Comparison of ENCODE assay signal across 8 cellular contexts in the genomic region with DNA sequence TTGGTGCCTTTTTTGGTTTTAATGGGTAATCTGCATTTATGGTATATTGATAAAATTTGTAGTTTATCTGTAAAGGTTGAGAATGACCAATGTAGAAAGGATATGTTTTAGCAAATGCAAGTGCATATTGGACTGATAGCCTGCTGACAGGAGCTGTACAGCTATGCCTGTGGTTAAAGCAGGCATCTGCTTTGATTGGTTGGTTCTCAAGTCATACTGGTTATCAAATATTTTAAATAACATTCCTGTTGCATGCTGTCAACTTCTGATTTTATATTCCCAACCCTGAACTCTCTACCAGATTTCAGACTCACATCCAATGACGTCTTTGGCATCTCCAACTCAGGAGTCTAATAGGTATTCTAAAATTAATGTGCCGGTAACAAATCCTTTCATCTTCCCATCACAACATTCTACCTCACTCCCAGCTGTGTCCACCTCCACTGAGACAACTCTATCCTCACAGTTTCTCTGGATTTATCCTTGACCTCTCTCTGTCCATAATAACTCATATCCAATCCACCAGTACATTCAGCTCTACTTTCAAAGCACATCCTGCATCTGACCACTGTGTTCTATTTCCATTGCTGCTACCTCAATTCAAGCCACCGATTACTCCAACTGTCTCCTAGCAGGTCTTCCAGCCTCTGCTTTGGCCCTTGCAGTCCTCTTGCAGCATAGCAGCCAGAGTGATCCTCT.
DNase-seq lines count a peak whose midpoint lies in the region; ATAC-seq, FAIRE-seq and TF ChIP-seq lines count a peak whose summit lies in the region.
"Had no signal": no experiment of that assay in that cellular context is flagged by ENCODE, and none has a peak within 500 bp of the region (broad histone marks: within the 10 kb centered on the region; RNA-seq: fewer than 3 reads in every experiment).

No MANE protein-coding gene starts in this region.

- H3K4me2 ChIP-seq in KMS-11 = peak overlapping the region; percentile 96

- H3K9me3 ChIP-seq in skeletal muscle tissue (ENCODE audit: control insufficient read depth in 3 of 3, low read length in 3 of 3) = no peaks in the 10 kb centered on the region
- H3K9me3 ChIP-seq: SJCRH30 had no signal

- POLR2A ChIA-PET in WTC11 (lab: Charles Lee) = no interaction called here

- peaks cover 37% of the 10 kb centered on the region for H3K4me1 Mint-ChIP-seq in WTC11

- no peak overlapping the region; the same call in 1 of the 2 replicates for H2AFZ ChIP-seq in KMS-11 (ENCODE audit: low read depth)

- H3K27me3 ChIP-seq in KMS-11 (ENCODE audit: insufficient read depth, low read depth) (no peaks in the 10 kb centered on the region; the same call in 1 of the 2 replicates), skeletal muscle tissue (ENCODE audit: control insufficient read depth in 3 of 3, insufficient read depth in 3 of 3, low read length in 3 of 3) (no peaks in the 10 kb centered on the region)
- H3K27me3 ChIP-seq: SJCRH30 had no signal

- ATAC-seq in HG02571 (IDR thresholded peaks at IDR 0.05; ENCODE audit: unreplicated experiment) (no peak), WTC11 (no peak)

- no peaks in the 10 kb centered on the region for H3K36me3 Mint-ChIP-seq in WTC11

- DNase-seq in GM18507 (ENCODE audit: extremely low spot score, insufficient read length, low read depth) (no peak), choroid plexus epithelial cell (ENCODE audit: low read depth) (peak; percentile 85), WTC11 (ENCODE audit: low spot score) (no peak)
- DNase-seq in NK-92 treated with Interleukin-12 subunit alpha and Interleukin-12 subunit beta, amount 100 ng/mL, for 24 hours (lab: John Stamatoyannopoulos, UW) = no peak

- H3K27ac Mint-ChIP-seq in WTC11 = no peak overlapping the region

- CTCF ChIA-PET in WTC11 (lab: Charles Lee) = interaction anchor here (1.0 to 1.9 kb wide), 2 partner anchors 11 to 88 kb away, joined by 3 to 5 read pairs; no protein-coding TSS in a partner anchor

- 0 out of 2 replicates have a peak, but pooled peaks cover 4% of the 10 kb centered on the region for H4K20me1 ChIP-seq in KMS-11 (ENCODE audit: insufficient read depth)

- no peak overlapping the region for H3K4me3 ChIP-seq in KMS-11 (IDR thresholded peaks at IDR 0.05; ENCODE audit: insufficient read depth, low read depth, low read length)
- H3K4me3 ChIP-seq in choroid plexus epithelial cell (ENCODE audit: low read depth, low read length) = no peak overlapping the region
- no peak overlapping the region for H3K4me3 ChIP-seq in skeletal muscle tissue (ENCODE audit: low read length in 3 of 3)
- H3K4me3 ChIP-seq: SJCRH30 had no signal

- no peak overlapping the region for H3K9ac ChIP-seq in KMS-11
- no peak overlapping the region for H3K9ac ChIP-seq in skeletal muscle tissue (ENCODE audit: low read depth in 1 of 3, low read length in 3 of 3)

- H3K79me2 ChIP-seq in KMS-11 (ENCODE audit: insufficient read depth, low read depth) = no peaks in the 10 kb centered on the region

- no peak overlapping the region for H3K4me3 Mint-ChIP-seq in WTC11

- H3K36me3 ChIP-seq in KMS-11 (ENCODE audit: insufficient read depth) = no peaks in the 10 kb centered on the region
- no peaks in the 10 kb centered on the region for H3K36me3 ChIP-seq in skeletal muscle tissue (ENCODE audit: control insufficient read depth in 3 of 3, insufficient read depth in 3 of 3, low read length in 3 of 3)
- H3K36me3 ChIP-seq: SJCRH30 had no signal

- H3K27me3 Mint-ChIP-seq in WTC11 (ENCODE audit: low read depth) = no peaks in the 10 kb centered on the region

- no peak for TF ChIP-seq CTCF in KMS-11 (conservative IDR thresholded peaks at IDR 0.05; ENCODE audit: low read depth, low read length)
- no peak for TF ChIP-seq CTCF in choroid plexus epithelial cell (conservative IDR thresholded peaks at IDR 0.05; ENCODE audit: low read depth, low read length)
- no peak for TF ChIP-seq CTCF in WTC11 (IDR thresholded peaks at IDR 0.05)

- peak; percentile 29 for FAIRE-seq in GM18507 (lab: Jason Lieb, UNC)

- H3K27ac ChIP-seq in KMS-11 = no peak overlapping the region; the same call in 1 of the 2 replicates
- H3K27ac ChIP-seq in skeletal muscle tissue (ENCODE audit: low read depth, low read length) = peak overlapping the region; percentile 52
- H3K27ac ChIP-seq: SJCRH30 had no signal

- H3K4me1 ChIP-seq in KMS-11 (ENCODE audit: low read depth, poor library complexity, severe bottlenecking) = peaks cover 62% of the 10 kb centered on the region
- peaks cover 16 to 20% (median 19%) of the 10 kb centered on the region in 3 donors for H3K4me1 ChIP-seq in skeletal muscle tissue (ENCODE audit: control insufficient read depth in 3 of 3, insufficient read depth in 3 of 3, low read length in 3 of 3)

- no peaks in the 10 kb centered on the region for H3K9me3 Mint-ChIP-seq in WTC11

TF ChIP-seq in WTC11, 78 proteins besides CTCF, POLR2A, EP300 and RAD21:
- no peak for TF ChIP-seq OVOL2 (CRISPR knock-in tag; IDR thresholded peaks at IDR 0.05; ENCODE audit: borderline replicate concordance)
- TF ChIP-seq, protein P1, sequence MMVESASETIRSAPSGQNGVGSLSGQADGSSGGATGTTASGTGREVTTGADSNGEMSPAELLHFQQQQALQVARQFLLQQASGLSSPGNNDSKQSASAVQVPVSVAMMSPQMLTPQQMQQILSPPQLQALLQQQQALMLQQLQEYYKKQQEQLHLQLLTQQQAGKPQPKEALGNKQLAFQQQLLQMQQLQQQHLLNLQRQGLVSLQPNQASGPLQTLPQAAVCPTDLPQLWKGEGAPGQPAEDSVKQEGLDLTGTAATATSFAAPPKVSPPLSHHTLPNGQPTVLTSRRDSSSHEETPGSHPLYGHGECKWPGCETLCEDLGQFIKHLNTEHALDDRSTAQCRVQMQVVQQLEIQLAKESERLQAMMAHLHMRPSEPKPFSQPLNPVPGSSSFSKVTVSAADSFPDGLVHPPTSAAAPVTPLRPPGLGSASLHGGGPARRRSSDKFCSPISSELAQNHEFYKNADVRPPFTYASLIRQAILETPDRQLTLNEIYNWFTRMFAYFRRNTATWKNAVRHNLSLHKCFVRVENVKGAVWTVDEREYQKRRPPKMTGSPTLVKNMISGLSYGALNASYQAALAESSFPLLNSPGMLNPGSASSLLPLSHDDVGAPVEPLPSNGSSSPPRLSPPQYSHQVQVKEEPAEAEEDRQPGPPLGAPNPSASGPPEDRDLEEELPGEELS (CRISPR knock-in tag; IDR thresholded peaks at IDR 0.05) = no peak
- TF ChIP-seq, protein P2, sequence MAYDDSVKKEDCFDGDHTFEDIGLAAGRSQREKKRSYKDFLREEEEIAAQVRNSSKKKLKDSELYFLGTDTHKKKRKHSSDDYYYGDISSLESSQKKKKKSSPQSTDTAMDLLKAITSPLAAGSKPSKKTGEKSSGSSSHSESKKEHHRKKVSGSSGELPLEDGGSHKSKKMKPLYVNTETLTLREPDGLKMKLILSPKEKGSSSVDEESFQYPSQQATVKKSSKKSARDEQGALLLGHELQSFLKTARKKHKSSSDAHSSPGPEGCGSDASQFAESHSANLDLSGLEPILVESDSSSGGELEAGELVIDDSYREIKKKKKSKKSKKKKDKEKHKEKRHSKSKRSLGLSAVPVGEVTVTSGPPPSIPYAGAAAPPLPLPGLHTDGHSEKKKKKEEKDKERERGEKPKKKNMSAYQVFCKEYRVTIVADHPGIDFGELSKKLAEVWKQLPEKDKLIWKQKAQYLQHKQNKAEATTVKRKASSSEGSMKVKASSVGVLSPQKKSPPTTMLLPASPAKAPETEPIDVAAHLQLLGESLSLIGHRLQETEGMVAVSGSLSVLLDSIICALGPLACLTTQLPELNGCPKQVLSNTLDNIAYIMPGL (CRISPR knock-in tag; IDR thresholded peaks at IDR 0.05) = no peak
- TF ChIP-seq MYBL2 (CRISPR knock-in tag; IDR thresholded peaks at IDR 0.05) = no peak
- TF ChIP-seq, protein P3, sequence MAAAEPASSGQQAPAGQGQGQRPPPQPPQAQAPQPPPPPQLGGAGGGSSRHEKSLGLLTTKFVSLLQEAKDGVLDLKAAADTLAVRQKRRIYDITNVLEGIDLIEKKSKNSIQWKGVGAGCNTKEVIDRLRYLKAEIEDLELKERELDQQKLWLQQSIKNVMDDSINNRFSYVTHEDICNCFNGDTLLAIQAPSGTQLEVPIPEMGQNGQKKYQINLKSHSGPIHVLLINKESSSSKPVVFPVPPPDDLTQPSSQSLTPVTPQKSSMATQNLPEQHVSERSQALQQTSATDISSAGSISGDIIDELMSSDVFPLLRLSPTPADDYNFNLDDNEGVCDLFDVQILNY (CRISPR knock-in tag; IDR thresholded peaks at IDR 0.05) = no peak
- TF ChIP-seq ATF1 (CRISPR knock-in tag; IDR thresholded peaks at IDR 0.05) = no peak
TF ChIP-seq in WTC11: peak in this region for 0.
